In genomic region chr2:88028931-88029330, GRCh38 we compare ENCODE assay signal across 26 cellular contexts. TPM values are rescaled to one million over a fixed set of nuclear protein-coding genes. Genes with fewer than 3 reads are reported as not detected.
"Had no signal": no experiment of that assay in that cellular context is flagged by ENCODE, and none has a peak within 500 bp of the region (broad histone marks: within the 10 kb centered on the region; RNA-seq: fewer than 3 reads in every experiment).

No MANE protein-coding gene starts in this region.

- H3K27me3 ChIP-seq: MG63 had no signal

- H3K27ac ChIP-seq: RWPE1 had no signal

- DNase-seq: IMR-90, Karpas-422, KG1, MG63, NCI-H1092, NCI-H1105 treated with DMSO at 0.1 percent for 48 hours, NCI-H1436, NCI-H187, NCI-H2029, NCI-H2081 treated with DMSO at 0.1 percent for 48 hours, NCI-H2171, NCI-H226, NCI-H446, NCI-H510A, NCI-H524 treated with DMSO at 0.1 percent for 48 hours, NCI-H69, NCI-H774, PC-3, SHP77, SK-N-SH had no signal

- H3K9ac ChIP-seq: SK-N-SH had no signal

- H3K9me3 ChIP-seq: MG63, SK-N-SH had no signal

- H3K4me2 ChIP-seq: SK-N-SH had no signal

- H3K4me3 ChIP-seq: MG63 had no signal

- ATAC-seq: HepG2, Panc1, PC-3 had no signal

RNA-seq across cellular contexts. Expression of gene RNU2-63P, which starts 12.6 kb away (rescaled TPM):
- total RNA-seq: SK-MEL-5 had no signal

RNA-seq across cellular contexts. Expression of gene SMYD1, which starts 38.7 kb away (rescaled TPM):
- total RNA-seq: HepG2, HT1080, IMR-90, OCI-LY7, PC-3 had no signal
